18 cellular contexts compared by ENCODE assay signal in the genomic region with DNA sequence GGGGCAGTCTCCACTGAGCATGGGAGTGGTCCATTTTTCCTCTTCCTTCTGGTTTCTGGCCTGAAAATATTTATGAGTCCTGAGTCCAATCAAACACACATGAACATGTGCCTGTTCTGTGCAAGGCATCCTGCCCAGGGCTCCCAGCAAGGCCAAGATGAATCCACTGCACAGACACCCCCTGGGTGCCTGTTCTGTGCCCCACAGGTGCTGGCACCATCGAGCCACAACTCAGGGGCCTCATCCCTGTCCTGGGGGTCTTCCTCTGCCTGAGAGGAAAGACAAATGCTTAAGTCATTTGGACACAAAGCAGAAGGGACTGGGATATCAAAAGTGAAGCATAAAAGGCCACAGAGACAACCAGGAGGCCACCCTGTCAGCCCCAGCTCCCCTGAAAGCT.
"Had no signal": no experiment of that assay in that cellular context is flagged by ENCODE, and none has a peak within 500 bp of the region (broad histone marks: within the 10 kb centered on the region; RNA-seq: fewer than 3 reads in every experiment).

No MANE protein-coding gene starts in this region.

- H3K4me1 Mint-ChIP-seq: activated CD4-positive, alpha-beta T cell treated with anti-CD3 and anti-CD28 coated beads, Interleukin-2, amount 10 ng/mL, durations not matched to agents 24 days and 14 days; activated naive CD8-positive, alpha-beta T cell treated with anti-CD3 and anti-CD28 coated beads for 36 hours; mesothelial cell of epicardium had no signal

- ATAC-seq: activated CD8-positive, alpha-beta T cell treated with anti-CD3 and anti-CD28 coated beads, Interleukin-2, amount 10 ng/mL, durations not matched to agents 7 days and 5 days; body of pancreas; T-helper 17 cell had no signal

- H3K4me3 ChIP-seq: body of pancreas, coronary artery had no signal

- H3K27me3 Mint-ChIP-seq: activated naive CD8-positive, alpha-beta T cell treated with anti-CD3 and anti-CD28 coated beads for 36 hours had no signal

- DNase-seq: activated CD4-positive, alpha-beta T cell treated with anti-CD3 and anti-CD28 coated beads, Interleukin-2, amount 10 ng/mL, durations not matched to agents 24 days and 14 days; activated CD4-positive, CD25-positive, alpha-beta regulatory T cell; activated CD8-positive, alpha-beta memory T cell treated with anti-CD3 and anti-CD28 coated beads, Interleukin-2, amount 50 U/mL, for 4 hours; activated CD8-positive, alpha-beta T cell treated with anti-CD3 and anti-CD28 coated beads, Interleukin-2, amount 10 ng/mL, durations not matched to agents 7 days and 5 days; activated effector memory CD4-positive, alpha-beta T cell treated with anti-CD3 and anti-CD28 coated beads, Interleukin-2, amount 50 U/mL, for 16 hours; activated naive CD8-positive, alpha-beta T cell treated with anti-CD3 and anti-CD28 coated beads for 36 hours; activated T-cell treated with anti-CD3 and anti-CD28 coated beads, Interleukin-2, amount 50 U/mL, for 48 hours; body of pancreas; central memory CD4-positive, alpha-beta T cell; effector CD4-positive, alpha-beta T cell; hippocampal formation; kidney glomerular epithelial cell; stimulated activated CD4-positive, alpha-beta T cell treated with anti-CD3 and anti-CD28 coated beads, Interleukin-4, amount 100 ng/mL, for 1 hour; stimulated activated naive CD4-positive, alpha-beta T cell; T-helper 17 cell had no signal

- H3K27me3 ChIP-seq: body of pancreas had no signal

- H3K9ac ChIP-seq: parathyroid adenoma had no signal

- H2AFZ ChIP-seq: parathyroid adenoma had no signal

- H3K27ac ChIP-seq: body of pancreas, coronary artery, parathyroid adenoma had no signal

- H3K36me3 Mint-ChIP-seq: activated naive CD8-positive, alpha-beta T cell treated with anti-CD3 and anti-CD28 coated beads for 36 hours; mesothelial cell of epicardium had no signal

- H3K27ac Mint-ChIP-seq: activated CD4-positive, alpha-beta T cell treated with anti-CD3 and anti-CD28 coated beads, Interleukin-2, amount 10 ng/mL, durations not matched to agents 24 days and 14 days; activated CD8-positive, alpha-beta T cell treated with anti-CD3 and anti-CD28 coated beads, Interleukin-2, amount 10 ng/mL, durations not matched to agents 7 days and 5 days; activated naive CD8-positive, alpha-beta T cell treated with anti-CD3 and anti-CD28 coated beads for 36 hours; mesothelial cell of epicardium; T-helper 17 cell had no signal

- H3K4me1 ChIP-seq: body of pancreas, parathyroid adenoma had no signal

- H3K4me3 Mint-ChIP-seq: activated CD4-positive, alpha-beta T cell treated with anti-CD3 and anti-CD28 coated beads, Interleukin-2, amount 10 ng/mL, durations not matched to agents 24 days and 14 days; activated CD8-positive, alpha-beta T cell treated with anti-CD3 and anti-CD28 coated beads, Interleukin-2, amount 10 ng/mL, durations not matched to agents 7 days and 5 days; activated naive CD8-positive, alpha-beta T cell treated with anti-CD3 and anti-CD28 coated beads for 36 hours; mesothelial cell of epicardium; T-helper 17 cell had no signal

- H3K79me2 ChIP-seq: parathyroid adenoma had no signal
